24 cellular contexts compared by ENCODE assay signal in the genomic region with DNA sequence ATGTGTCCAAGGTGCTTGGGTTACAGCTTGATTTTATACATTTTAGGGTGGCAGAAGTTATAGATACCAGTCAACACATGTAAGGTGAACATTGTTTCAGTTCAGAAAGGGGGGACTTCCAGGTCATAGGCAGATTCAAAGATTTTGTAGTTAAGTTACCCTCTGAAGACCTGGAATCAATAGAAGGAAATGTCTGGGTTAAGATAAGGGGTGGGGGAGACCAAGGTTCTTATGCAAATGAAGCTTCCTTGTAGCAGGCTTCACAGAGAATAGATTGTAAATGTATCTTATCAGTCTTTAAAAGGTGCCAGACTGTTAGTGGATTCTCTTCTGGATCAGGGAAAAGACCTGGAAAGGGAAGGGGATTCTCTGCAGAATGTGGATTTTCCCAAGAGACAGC. TPM values are rescaled to one million over a fixed set of nuclear protein-coding genes. Genes with fewer than 3 reads are reported as not detected.
DNase-seq lines count a peak whose midpoint lies in the region; ATAC-seq and TF ChIP-seq lines count a peak whose summit lies in the region.
"Had no signal": no experiment of that assay in that cellular context is flagged by ENCODE, and none has a peak within 500 bp of the region (broad histone marks: within the 10 kb centered on the region; RNA-seq: fewer than 3 reads in every experiment).

No MANE protein-coding gene starts in this region.

- H3K4me1 Mint-ChIP-seq in type B pancreatic cell (ENCODE audit: unreplicated experiment), result peaks cover 8% of the 10 kb centered on the region
- H3K4me1 Mint-ChIP-seq in activated naive CD4-positive, alpha-beta T cell treated with anti-CD3 and anti-CD28 coated beads, Interleukin-2, amount 10 ng/mL, durations not matched to agents 7 days and 5 days, result no peaks in the 10 kb centered on the region
- H3K4me1 Mint-ChIP-seq: activated T-helper 17 cell treated with anti-CD3 and anti-CD28 coated beads, Interleukin-2, amount 50 U/mL, for 72 hours had no signal

- H3K36me3 ChIP-seq in NT2/D1 (ENCODE audit: insufficient read depth, insufficient read length, low read length), result no peaks in the 10 kb centered on the region
- H3K36me3 ChIP-seq: left ventricle myocardium inferior, thoracic aorta had no signal

- DNase-seq in NT2/D1 (ENCODE audit: low read depth, low spot score), result peak; percentile 25
- peak; percentile 67 for DNase-seq in dermis blood vessel endothelial cell
- DNase-seq in left colon, result no peak
- no peak for DNase-seq in type B pancreatic cell (ENCODE audit: extremely low spot score, unreplicated experiment)
- DNase-seq in activated naive CD4-positive, alpha-beta T cell treated with anti-CD3 and anti-CD28 coated beads, Interleukin-2, amount 10 ng/mL, durations not matched to agents 7 days and 5 days, result no peak
- no peak for DNase-seq in NCI-H1694 treated with DMSO at 0.1 percent for 48 hours (lab: John Stamatoyannopoulos, UW)
- DNase-seq: activated CD4-positive, alpha-beta T cell treated with anti-CD3 and anti-CD28 coated beads, Interleukin-2, amount 50 U/mL, for 1 hour; aorta; central memory CD4-positive, alpha-beta T cell; EL; Kasumi-1; left ventricle myocardium inferior; MV-4-11; NCI-H187 treated with DMSO at 0.1 percent for 48 hours; NCI-H69; nephron progenitor cell; posterior cingulate gyrus; RPMI8226; stimulated activated naive CD8-positive, alpha-beta T cell treated with anti-CD3 and anti-CD28 coated beads, Interleukin-15, Interleukin-2, amounts not matched to agents 100 U/mL and 50 U/mL, for 24 hours had no signal

- H3K4me3 ChIP-seq in NT2/D1 (ENCODE audit: insufficient read length, low read depth), result no peak overlapping the region
- H3K4me3 ChIP-seq: left ventricle myocardium inferior, thoracic aorta had no signal

- ATAC-seq in left colon (peak; percentile 95), HG03139 (IDR thresholded peaks at IDR 0.05; ENCODE audit: unreplicated experiment) (no peak)
- ATAC-seq: activated naive CD4-positive, alpha-beta T cell treated with anti-CD3 and anti-CD28 coated beads, Interleukin-2, amount 50 U/mL, for 72 hours; activated T-helper 17 cell treated with anti-CD3 and anti-CD28 coated beads, Interleukin-2, amount 50 U/mL, for 72 hours; sciatic nerve; stimulated activated naive CD8-positive, alpha-beta T cell treated with anti-CD3 and anti-CD28 coated beads, Interleukin-15, Interleukin-2, amounts not matched to agents 100 U/mL and 50 U/mL, for 24 hours had no signal

- H3K4me3 Mint-ChIP-seq in type B pancreatic cell, result no peak overlapping the region
- no peak overlapping the region for H3K4me3 Mint-ChIP-seq in activated naive CD4-positive, alpha-beta T cell treated with anti-CD3 and anti-CD28 coated beads, Interleukin-2, amount 10 ng/mL, durations not matched to agents 7 days and 5 days
- H3K4me3 Mint-ChIP-seq: activated T-helper 17 cell treated with anti-CD3 and anti-CD28 coated beads, Interleukin-2, amount 50 U/mL, for 72 hours; nephron progenitor cell had no signal

- no peaks in the 10 kb centered on the region for H3K27me3 ChIP-seq in NT2/D1 (ENCODE audit: insufficient read depth, insufficient read length)

- no peaks in the 10 kb centered on the region for H3K27me3 Mint-ChIP-seq in type B pancreatic cell
- no peaks in the 10 kb centered on the region for H3K27me3 Mint-ChIP-seq in activated naive CD4-positive, alpha-beta T cell treated with anti-CD3 and anti-CD28 coated beads, Interleukin-2, amount 10 ng/mL, durations not matched to agents 7 days and 5 days
- H3K27me3 Mint-ChIP-seq: activated T-helper 17 cell treated with anti-CD3 and anti-CD28 coated beads, Interleukin-2, amount 50 U/mL, for 72 hours had no signal

- no peak overlapping the region for H3K9ac ChIP-seq in NT2/D1 (ENCODE audit: insufficient read length, low read depth)

- H3K4me1 ChIP-seq in NT2/D1 (ENCODE audit: insufficient read depth, insufficient read length), result peaks cover 3% of the 10 kb centered on the region

- CTCF ChIA-PET in activated naive CD4-positive, alpha-beta T cell treated with anti-CD3 and anti-CD28 coated beads, Interleukin-2, amount 10 ng/mL, durations not matched to agents 7 days and 5 days (lab: Charles Lee), result no interaction called here

- peak overlapping the region; percentile 12 for H3K27ac Mint-ChIP-seq in type B pancreatic cell
- H3K27ac Mint-ChIP-seq in activated naive CD4-positive, alpha-beta T cell treated with anti-CD3 and anti-CD28 coated beads, Interleukin-2, amount 10 ng/mL, durations not matched to agents 7 days and 5 days, result no peak overlapping the region
- H3K27ac Mint-ChIP-seq: activated T-helper 17 cell treated with anti-CD3 and anti-CD28 coated beads, Interleukin-2, amount 50 U/mL, for 72 hours; nephron progenitor cell had no signal

- intact Hi-C loops in left colon (cut with DNase I, micrococcal nuclease), result no loop called here

- no peaks in the 10 kb centered on the region for H3K9me3 ChIP-seq in NT2/D1 (ENCODE audit: insufficient read depth, low read length)
- H3K9me3 ChIP-seq: left ventricle myocardium inferior, thoracic aorta had no signal

- H3K9me3 Mint-ChIP-seq in type B pancreatic cell, result peaks cover 5% of the 10 kb centered on the region
- H3K9me3 Mint-ChIP-seq in activated naive CD4-positive, alpha-beta T cell treated with anti-CD3 and anti-CD28 coated beads, Interleukin-2, amount 10 ng/mL, durations not matched to agents 7 days and 5 days, result no peaks in the 10 kb centered on the region
- H3K9me3 Mint-ChIP-seq: activated naive CD4-positive, alpha-beta T cell treated with anti-CD3 and anti-CD28 coated beads, Interleukin-2, amount 50 U/mL, for 72 hours; activated T-helper 17 cell treated with anti-CD3 and anti-CD28 coated beads, Interleukin-2, amount 50 U/mL, for 72 hours had no signal

- TF ChIP-seq CTCF in type B pancreatic cell (conservative IDR thresholded peaks at IDR 0.05), result no peak

- peaks cover 4% of the 10 kb centered on the region for H3K36me3 Mint-ChIP-seq in type B pancreatic cell
- no peaks in the 10 kb centered on the region for H3K36me3 Mint-ChIP-seq in activated naive CD4-positive, alpha-beta T cell treated with anti-CD3 and anti-CD28 coated beads, Interleukin-2, amount 10 ng/mL, durations not matched to agents 7 days and 5 days
- H3K36me3 Mint-ChIP-seq: activated naive CD4-positive, alpha-beta T cell treated with anti-CD3 and anti-CD28 coated beads, Interleukin-2, amount 50 U/mL, for 72 hours had no signal

RNA-seq across cellular contexts. Expression of gene BMPR2, which starts 42.4 kb away (rescaled TPM):
- total RNA-seq in dermis blood vessel endothelial cell (50.9 and 85.8 TPM in 2 replicates), left colon (10 to 100 TPM; 40.8 to 42.8 TPM), type B pancreatic cell (ENCODE audit: low replicate concordance) (32.1 and 34.8 TPM in 2 replicates)

Comparison
In these comparisons a context has a peak if more than half of its experiments do, and no peak if none do; other contexts are left out.
1. DNase-seq: peak in NT2/D1 (single experiment) and dermis blood vessel endothelial cell (single experiment); none in left colon (0 of 2), type B pancreatic cell (single experiment), activated naive CD4-positive, alpha-beta T cell treated with anti-CD3 and anti-CD28 coated beads, Interleukin-2, amount 10 ng/mL, durations not matched to agents 7 days and 5 days (single experiment) and NCI-H1694 treated with DMSO at 0.1 percent for 48 hours (single experiment).